ENCODE assay signal across 8 cellular contexts in the genomic region with DNA sequence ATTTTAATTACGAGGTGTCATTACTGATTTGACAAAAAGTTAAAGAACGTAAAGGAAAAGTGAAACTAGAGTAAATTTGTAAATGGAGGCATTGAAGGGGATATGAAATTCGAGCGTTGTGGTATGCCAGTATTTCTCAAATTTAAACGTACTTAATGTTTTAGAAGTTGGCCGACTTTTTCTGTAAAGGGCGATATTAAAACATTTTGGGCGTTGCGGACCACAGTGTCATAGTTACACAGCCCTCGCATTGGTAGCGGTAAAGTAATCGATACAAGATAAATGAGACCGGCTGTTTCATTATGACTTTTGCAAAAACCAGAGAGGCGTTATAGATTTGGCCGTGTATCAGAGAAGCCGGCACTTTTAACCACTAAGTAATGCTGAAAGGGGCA. TPM values are rescaled to one million over a fixed set of nuclear protein-coding genes. Genes with fewer than 3 reads are reported as not detected.
DNase-seq lines count a peak whose midpoint lies in the region; ATAC-seq, FAIRE-seq and TF ChIP-seq lines count a peak whose summit lies in the region.

No MANE protein-coding gene starts in this region.

- H3K27me3 Mint-ChIP-seq in natural killer cell treated with Interleukin-12 subunit alpha and Interleukin-12 subunit beta and Interleukin-15 and Interleukin-18, amount 100 ng/mL, for 72 hours = no peaks in the 10 kb centered on the region

- CTCF ChIA-PET in A673 (lab: Charles Lee) = no interaction called here

- H3K4me1 ChIP-seq in A673 (ENCODE audit: insufficient read depth, low read length, poor library complexity, severe bottlenecking) = peaks cover 12% of the 10 kb centered on the region

- no TSS peak for BruUV-seq in A673 (replicated peaks; lab: Mats Ljungman, UMichigan)

- H3K27ac ChIP-seq in A673 (ENCODE audit: low read depth, low read length, poor library complexity, severe bottlenecking) (peak overlapping the region; percentile 93), coronary artery (peak overlapping the region; percentile 21 to 74)

- no peaks in the 10 kb centered on the region for H3K36me3 Mint-ChIP-seq in natural killer cell treated with Interleukin-12 subunit alpha and Interleukin-12 subunit beta and Interleukin-15 and Interleukin-18, amount 100 ng/mL, for 72 hours

- ATAC-seq in GM19324 (IDR thresholded peaks at IDR 0.05; ENCODE audit: low FRiP score, unreplicated experiment) (peak; percentile 23), HG03439 (IDR thresholded peaks at IDR 0.05; ENCODE audit: unreplicated experiment) (no peak)
- peak; percentile 67 to 73 for ATAC-seq in natural killer cell treated with Interleukin-12 subunit alpha and Interleukin-12 subunit beta and Interleukin-15 and Interleukin-18, amount 100 ng/mL, for 72 hours

- TF ChIP-seq POLR2A in NB4 (IDR thresholded peaks at IDR 0.05; ENCODE audit: extremely low read depth, insufficient read length) = no peak

- H3K9me3 Mint-ChIP-seq in natural killer cell treated with Interleukin-12 subunit alpha and Interleukin-12 subunit beta and Interleukin-15 and Interleukin-18, amount 100 ng/mL, for 72 hours = no peaks in the 10 kb centered on the region

- POLR2A ChIA-PET in A673 (lab: Charles Lee; ENCODE audit: low non-redundant PET) = interaction anchor here (0.6 to 3.1 kb wide), 9 partner anchors 18 to 1673 kb away, joined by 3 to 66 read pairs (median 5); a partner anchor contains a TSS

- H3K4me3 ChIP-seq in A673 (ENCODE audit: low read depth, low read length, poor library complexity, severe bottlenecking) (peak overlapping the region; percentile 62), NB4 (ENCODE audit: low read depth, low read length) (peak overlapping the region; percentile 81), coronary artery (peak overlapping the region; percentile 78)

- H3K4me3 Mint-ChIP-seq in natural killer cell treated with Interleukin-12 subunit alpha and Interleukin-12 subunit beta and Interleukin-15 and Interleukin-18, amount 100 ng/mL, for 72 hours = peak overlapping the region; percentile 93

- no peaks in the 10 kb centered on the region for H3K9me3 ChIP-seq in A673 (ENCODE audit: low read depth, low read length, poor library complexity, severe bottlenecking)

- no peaks in the 10 kb centered on the region for H3K36me3 ChIP-seq in A673 (ENCODE audit: insufficient read depth, low read length, poor library complexity, severe bottlenecking)

- intact Hi-C loops in A673 (cut with micrococcal nuclease; ENCODE audit: unreplicated experiment) = loop anchor here (2.0 kb wide), 1 partner anchor 18 kb away; a partner anchor contains a TSS

- TF ChIP-seq CTCF in A673 (conservative IDR thresholded peaks at IDR 0.05; ENCODE audit: low read depth, low read length) (no peak), NB4 (IDR thresholded peaks at IDR 0.05; ENCODE audit: low read depth, low read length) (no peak), coronary artery (IDR thresholded peaks at IDR 0.05) (no peak)

- H3K27me3 ChIP-seq in A673 (replicated peaks; ENCODE audit: insufficient read depth, low read depth, low read length, poor library complexity) = no peaks in the 10 kb centered on the region

- DNase-seq in A673 (ENCODE audit: low spot score) = no peak
- no peak for DNase-seq in NB4 (ENCODE audit: low read depth)
- no peak for DNase-seq in coronary artery (ENCODE audit: low spot score)
- no peak for DNase-seq in natural killer cell treated with Interleukin-12 subunit alpha and Interleukin-12 subunit beta and Interleukin-15 and Interleukin-18, amount 100 ng/mL, for 72 hours (ENCODE audit: low spot score)
- DNase-seq in urothelium cell line (ENCODE audit: low spot score) = no peak
- DNase-seq in NCI-H2107 treated with DMSO at 0.1 percent for 48 hours (lab: John Stamatoyannopoulos, UW; ENCODE audit: unreplicated experiment) = no peak

- H3K27ac Mint-ChIP-seq in natural killer cell treated with Interleukin-12 subunit alpha and Interleukin-12 subunit beta and Interleukin-15 and Interleukin-18, amount 100 ng/mL, for 72 hours = peak overlapping the region; percentile 96 to 97

- H3K4me1 Mint-ChIP-seq in natural killer cell treated with Interleukin-12 subunit alpha and Interleukin-12 subunit beta and Interleukin-15 and Interleukin-18, amount 100 ng/mL, for 72 hours (ENCODE audit: low read depth in 2 of 2) = peaks cover 35 to 49% of the 10 kb centered on the region in 2 donors

- no peak for FAIRE-seq in urothelium cell line (lab: Jason Lieb, UNC)

RNA-seq across cellular contexts. Expression of a gene that starts 39.6 kb away (rescaled TPM):
- not detected in 2 replicates for total RNA-seq in A673 (2021)
- total RNA-seq in natural killer cell treated with Interleukin-12 subunit alpha and Interleukin-12 subunit beta and Interleukin-15 and Interleukin-18, amount 100 ng/mL, for 72 hours = not detected
